In genomic region chr3:66991478-66991877, GRCh38 we compare ENCODE assay signal across 15 cellular contexts. TPM values are rescaled to one million over a fixed set of nuclear protein-coding genes. Genes with fewer than 3 reads are reported as not detected.
DNase-seq lines count a peak whose midpoint lies in the region; ATAC-seq and TF ChIP-seq lines count a peak whose summit lies in the region.
"Had no signal": no experiment of that assay in that cellular context is flagged by ENCODE, and none has a peak within 500 bp of the region (broad histone marks: within the 10 kb centered on the region; RNA-seq: fewer than 3 reads in every experiment).

No MANE protein-coding gene starts in this region.

- no peaks in the 10 kb centered on the region for H4K20me1 ChIP-seq in SU-DHL-6 (ENCODE audit: low read depth, low read length)

- H3K9me3 ChIP-seq in SU-DHL-6 (ENCODE audit: insufficient read depth, low read length): no peaks in the 10 kb centered on the region
- H3K9me3 ChIP-seq: prostate gland, testis had no signal

- no peaks in the 10 kb centered on the region for H3K36me3 Mint-ChIP-seq in activated T-helper 1 cell treated with anti-CD3 and anti-CD28 coated beads, Interleukin-12 subunit alpha, Interleukin-12 subunit beta, Interleukin-2, Interleukin-4 antibody, amounts not matched to agents 30 ng/mL and 10 ng/mL and 1 ng/mL, durations not matched to agents 14 hours and 24 hours and 36 hours (ENCODE audit: low read depth)
- H3K36me3 Mint-ChIP-seq: mesothelial cell of epicardium had no signal

- H3F3A ChIP-seq in SU-DHL-6 (ENCODE audit: insufficient read depth): peaks cover 3% of the 10 kb centered on the region; the same call in 1 of the 2 replicates

- H3K79me2 ChIP-seq in SU-DHL-6 (ENCODE audit: insufficient read depth, low read length): no peaks in the 10 kb centered on the region

- intact Hi-C loops in activated T-helper 1 cell treated with anti-CD3 and anti-CD28 coated beads, Interleukin-12 subunit alpha, Interleukin-12 subunit beta, Interleukin-2, Interleukin-4 antibody, amounts not matched to agents 30 ng/mL and 10 ng/mL and 1 ng/mL, durations not matched to agents 14 hours and 24 hours and 36 hours (cut with micrococcal nuclease): no loop called here

- peak overlapping the region; percentile 31 for H2AFZ ChIP-seq in SU-DHL-6 (ENCODE audit: low read depth, low read length, severe bottlenecking)

- no peaks in the 10 kb centered on the region for H3K9me2 ChIP-seq in SU-DHL-6 (replicated peaks; ENCODE audit: insufficient read depth, low read length)

- DNase-seq in AG09319 (ENCODE audit: extremely low read depth, low read depth): peak; percentile 60
- DNase-seq in KBM-7: peak; percentile 23
- DNase-seq in fibroblast of the conjunctiva (ENCODE audit: low read depth): peak; percentile 73
- no peak for DNase-seq in stimulated activated naive CD8-positive, alpha-beta T cell treated with anti-CD3 and anti-CD28 coated beads, Interleukin-15, Interleukin-2, amounts not matched to agents 100 U/mL and 50 U/mL, for 24 hours
- no peak for DNase-seq in activated T-helper 1 cell treated with anti-CD3 and anti-CD28 coated beads, Interleukin-12 subunit alpha, Interleukin-12 subunit beta, Interleukin-2, Interleukin-4 antibody, amounts not matched to agents 30 ng/mL and 10 ng/mL and 1 ng/mL, durations not matched to agents 14 hours and 24 hours and 36 hours (ENCODE audit: low spot score)
- no peak for DNase-seq in foreskin melanocyte
- DNase-seq: activated CD4-positive, alpha-beta T cell treated with anti-CD3 and anti-CD28 coated beads for 48 hours; activated effector memory CD4-positive, alpha-beta T cell treated with Interleukin-2 at 50 U/mL for 16 hours; NCI-H345; testis had no signal

- no peak overlapping the region for H3K4me3 ChIP-seq in SU-DHL-6 (ENCODE audit: insufficient read depth, low read length, poor library complexity, severe bottlenecking)
- H3K4me3 ChIP-seq: coronary artery, prostate gland, testis had no signal

- in situ Hi-C loops in KBM-7 (cut with MboI; ENCODE audit: low pct_unique_long_range_greater_than_20kb, low sequenced_read_pairs): no loop called here

- no peak overlapping the region for H3K4me3 Mint-ChIP-seq in activated T-helper 1 cell treated with anti-CD3 and anti-CD28 coated beads, Interleukin-12 subunit alpha, Interleukin-12 subunit beta, Interleukin-2, Interleukin-4 antibody, amounts not matched to agents 30 ng/mL and 10 ng/mL and 1 ng/mL, durations not matched to agents 14 hours and 24 hours and 36 hours
- H3K4me3 Mint-ChIP-seq: mesothelial cell of epicardium had no signal

- H3K27ac ChIP-seq in SU-DHL-6 (ENCODE audit: low read depth, low read length): no peak overlapping the region
- H3K27ac ChIP-seq: coronary artery, prostate gland, testis had no signal

- H3K36me3 ChIP-seq in SU-DHL-6 (ENCODE audit: low read length): no peaks in the 10 kb centered on the region
- H3K36me3 ChIP-seq: prostate gland had no signal

- no peaks in the 10 kb centered on the region for H3K27me3 ChIP-seq in SU-DHL-6 (ENCODE audit: low read length)
- H3K27me3 ChIP-seq: testis had no signal

- H3K27me3 Mint-ChIP-seq in activated T-helper 1 cell treated with anti-CD3 and anti-CD28 coated beads, Interleukin-12 subunit alpha, Interleukin-12 subunit beta, Interleukin-2, Interleukin-4 antibody, amounts not matched to agents 30 ng/mL and 10 ng/mL and 1 ng/mL, durations not matched to agents 14 hours and 24 hours and 36 hours (ENCODE audit: insufficient read depth): peaks cover 14% of the 10 kb centered on the region

- no peak overlapping the region for H3K27ac Mint-ChIP-seq in activated T-helper 1 cell treated with anti-CD3 and anti-CD28 coated beads, Interleukin-12 subunit alpha, Interleukin-12 subunit beta, Interleukin-2, Interleukin-4 antibody, amounts not matched to agents 30 ng/mL and 10 ng/mL and 1 ng/mL, durations not matched to agents 14 hours and 24 hours and 36 hours
- H3K27ac Mint-ChIP-seq: mesothelial cell of epicardium had no signal

- no peaks in the 10 kb centered on the region for H3K9me3 Mint-ChIP-seq in activated T-helper 1 cell treated with anti-CD3 and anti-CD28 coated beads, Interleukin-12 subunit alpha, Interleukin-12 subunit beta, Interleukin-2, Interleukin-4 antibody, amounts not matched to agents 30 ng/mL and 10 ng/mL and 1 ng/mL, durations not matched to agents 14 hours and 24 hours and 36 hours
- H3K9me3 Mint-ChIP-seq: mesothelial cell of epicardium had no signal

- peaks cover 5% of the 10 kb centered on the region for H3K4me1 Mint-ChIP-seq in activated T-helper 1 cell treated with anti-CD3 and anti-CD28 coated beads, Interleukin-12 subunit alpha, Interleukin-12 subunit beta, Interleukin-2, Interleukin-4 antibody, amounts not matched to agents 30 ng/mL and 10 ng/mL and 1 ng/mL, durations not matched to agents 14 hours and 24 hours and 36 hours (ENCODE audit: low read depth)

- no peak for ATAC-seq in stimulated activated naive CD8-positive, alpha-beta T cell treated with anti-CD3 and anti-CD28 coated beads, Interleukin-15, Interleukin-2, amounts not matched to agents 100 U/mL and 50 U/mL, for 24 hours
- no peak for ATAC-seq in activated CD4-positive, CD25-positive, alpha-beta regulatory T cell treated with anti-CD3 and anti-CD28 coated beads, Interleukin-2, amount 50 U/mL, for 24 hours

- no peak overlapping the region for H3K4me2 ChIP-seq in SU-DHL-6 (ENCODE audit: low read depth, low read length, poor library complexity, severe bottlenecking)

- no peak overlapping the region for H3K9ac ChIP-seq in SU-DHL-6 (ENCODE audit: low read length)

- no peak for TF ChIP-seq CTCF in AG09319 (IDR thresholded peaks at IDR 0.05; ENCODE audit: low read depth, low read length)
- TF ChIP-seq CTCF in SU-DHL-6 (IDR thresholded peaks at IDR 0.05; ENCODE audit: insufficient read depth, low read length, poor library complexity, severe bottlenecking): no peak

RNA-seq across cellular contexts. Expression of gene KBTBD8, which starts 6.6 kb away (rescaled TPM):
- total RNA-seq in activated T-helper 1 cell treated with anti-CD3 and anti-CD28 coated beads, Interleukin-12 subunit alpha, Interleukin-12 subunit beta, Interleukin-2, Interleukin-4 antibody, amounts not matched to agents 30 ng/mL and 10 ng/mL and 1 ng/mL, durations not matched to agents 14 hours and 24 hours and 36 hours: 18.3 and 26.6 TPM in 2 replicates

Comparison
In these comparisons a context has a peak if more than half of its experiments do, and no peak if none do; other contexts are left out.
1. DNase-seq: peak in AG09319 (single experiment), KBM-7 (single experiment) and fibroblast of the conjunctiva (single experiment); none in stimulated activated naive CD8-positive, alpha-beta T cell treated with anti-CD3 and anti-CD28 coated beads, Interleukin-15, Interleukin-2, amounts not matched to agents 100 U/mL and 50 U/mL, for 24 hours (single experiment), activated T-helper 1 cell treated with anti-CD3 and anti-CD28 coated beads, Interleukin-12 subunit alpha, Interleukin-12 subunit beta, Interleukin-2, Interleukin-4 antibody, amounts not matched to agents 30 ng/mL and 10 ng/mL and 1 ng/mL, durations not matched to agents 14 hours and 24 hours and 36 hours (single experiment) and foreskin melanocyte (single experiment).